13 cellular contexts compared by ENCODE assay signal in genomic region chr6:125279961-125280360, GRCh38.
"Had no signal": no experiment of that assay in that cellular context is flagged by ENCODE, and none has a peak within 500 bp of the region (broad histone marks: within the 10 kb centered on the region; RNA-seq: fewer than 3 reads in every experiment).

No MANE protein-coding gene starts in this region.

- ATAC-seq: activated CD4-positive, CD25-positive, alpha-beta regulatory T cell treated with anti-CD3 and anti-CD28 coated beads, Interleukin-2, amount 50 U/mL, for 24 hours; activated CD8-positive, alpha-beta memory T cell treated with anti-CD3 and anti-CD28 coated beads, Interleukin-2, amount 10 ng/mL, durations not matched to agents 7 days and 5 days; left ventricle myocardium superior; sciatic nerve had no signal

- H3K4me3 ChIP-seq: breast epithelium, suprapubic skin had no signal

- H3K27me3 ChIP-seq: breast epithelium, suprapubic skin had no signal

- FAIRE-seq: endothelial cell of umbilical vein, frontal cortex, kidney had no signal

- H3K27ac ChIP-seq: breast epithelium, suprapubic skin had no signal

- H3K36me3 ChIP-seq: breast epithelium had no signal

- H3K27ac Mint-ChIP-seq: activated CD8-positive, alpha-beta memory T cell treated with anti-CD3 and anti-CD28 coated beads, Interleukin-2, amount 10 ng/mL, durations not matched to agents 7 days and 5 days had no signal

- H3K4me3 Mint-ChIP-seq: activated CD8-positive, alpha-beta memory T cell treated with anti-CD3 and anti-CD28 coated beads, Interleukin-2, amount 10 ng/mL, durations not matched to agents 7 days and 5 days had no signal

- DNase-seq: activated CD8-positive, alpha-beta memory T cell treated with anti-CD3 and anti-CD28 coated beads, Interleukin-2, amount 10 ng/mL, durations not matched to agents 7 days and 5 days; activated naive CD4-positive, alpha-beta T cell; activated T-cell treated with anti-CD3 and anti-CD28 coated beads, Interleukin-2, amount 50 U/mL, for 48 hours; kidney; left ventricle myocardium superior; stimulated activated CD4-positive, alpha-beta T cell treated with anti-CD3 and anti-CD28 coated beads, Interleukin-2, amount 100 ng/mL, for 24 hours; stimulated activated naive CD4-positive, alpha-beta T cell had no signal

- H3K4me1 ChIP-seq: breast epithelium had no signal
